8 cellular contexts compared by ENCODE assay signal in the genomic region with DNA sequence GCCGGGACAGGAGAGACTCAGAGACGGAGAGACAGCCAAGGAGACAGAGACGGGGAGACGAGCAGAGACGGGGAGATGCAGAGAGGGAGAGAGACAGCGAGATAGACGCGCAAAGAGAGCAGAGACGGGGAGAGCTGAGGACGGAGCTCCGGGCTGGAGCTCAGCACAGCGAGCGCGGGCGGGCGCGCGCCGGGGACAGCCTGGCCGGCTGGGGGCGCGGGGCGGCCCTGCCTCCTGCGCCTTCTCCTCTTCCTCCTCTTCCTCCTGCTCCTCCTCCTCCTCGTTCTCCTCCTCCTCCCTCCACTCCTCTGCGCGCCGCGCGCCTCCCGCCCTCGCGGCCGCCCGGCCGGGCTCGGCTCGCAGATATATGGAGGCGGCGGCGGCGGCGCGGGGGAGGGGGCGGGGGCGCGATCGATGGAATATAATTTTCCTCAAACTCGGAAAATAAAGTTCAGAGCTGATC. TPM values are rescaled to one million over a fixed set of nuclear protein-coding genes. Genes with fewer than 3 reads are reported as not detected.
DNase-seq lines count a peak whose midpoint lies in the region; ATAC-seq lines count a peak whose summit lies in the region.

A gene (minus strand): TSS at position 229 of the 463 bp plus-strand sequence. CDS start 15,530 bp downstream, outside the sequence.

- POLR2A ChIA-PET in naive thymus-derived CD4-positive, alpha-beta T cell (lab: Charles Lee) = interaction anchor here (0.6 to 5.4 kb wide), 7 partner anchors 17 to 68 kb away, joined by 3 to 82 read pairs (median 4); a partner anchor contains a TSS

- intact Hi-C loops in naive thymus-derived CD4-positive, alpha-beta T cell (cut with micrococcal nuclease) = loop anchor here in 1 of 2 donors (1.0 to 2.0 kb wide), 3 partner anchors 12 to 53 kb away; no protein-coding TSS in a partner anchor

- DNase-seq in NCI-H2227 (lab: John Stamatoyannopoulos, UW; ENCODE audit: unreplicated experiment) = peak; percentile 73
- DNase-seq in NCI-H2227 treated with DMSO at 0.1 percent for 48 hours (lab: John Stamatoyannopoulos, UW) = no peak
- DNase-seq in NCI-H69 (lab: John Stamatoyannopoulos, UW) = peak; percentile 46
- DNase-seq in central memory CD8-positive, alpha-beta T cell (ENCODE audit: low spot score in 2 of 2) = no peak
- peak in 2 of 9 donors; percentile 32 to 53 for DNase-seq in naive thymus-derived CD4-positive, alpha-beta T cell
- DNase-seq in SW 1271 (lab: John Stamatoyannopoulos, UW) = no peak
- no peak for DNase-seq in NCI-H510A (lab: John Stamatoyannopoulos, UW)

- peaks cover 6% of the 10 kb centered on the region for H3K36me3 Mint-ChIP-seq in central memory CD8-positive, alpha-beta T cell (ENCODE audit: insufficient read depth)
- H3K36me3 Mint-ChIP-seq in naive thymus-derived CD4-positive, alpha-beta T cell = peaks cover 0 to 6% (median 2%) of the 10 kb centered on the region in 5 donors

- H3K9me3 Mint-ChIP-seq in central memory CD8-positive, alpha-beta T cell = no peaks in the 10 kb centered on the region
- peaks cover 0 to 1% (median 0%) of the 10 kb centered on the region in 11 donors for H3K9me3 Mint-ChIP-seq in naive thymus-derived CD4-positive, alpha-beta T cell

- peak within 1 kb of the TSS; percentile 70 for H3K27ac ChIP-seq in naive thymus-derived CD4-positive, alpha-beta T cell (ENCODE audit: low read depth, low read length)

- CTCF ChIA-PET in naive thymus-derived CD4-positive, alpha-beta T cell (lab: Charles Lee) = interaction anchor here (1.0 to 1.1 kb wide), 2 partner anchors 42 to 53 kb away, joined by 3 read pairs; no protein-coding TSS in a partner anchor

- peak within 1 kb of the TSS; percentile 93 for H3K4me3 ChIP-seq in naive thymus-derived CD4-positive, alpha-beta T cell (ENCODE audit: low read length)

- H3K4me3 Mint-ChIP-seq in central memory CD8-positive, alpha-beta T cell = no peak within 1 kb of the TSS
- H3K4me3 Mint-ChIP-seq in naive thymus-derived CD4-positive, alpha-beta T cell = peak within 1 kb of the TSS in 6 of 10 donors; percentile 88 to 99 (median 91)

- peak within 1 kb of the TSS; percentile 22 for H3K27ac Mint-ChIP-seq in central memory CD8-positive, alpha-beta T cell (ENCODE audit: low read depth)
- peak within 1 kb of the TSS; percentile 75 to 96 (median 90) for H3K27ac Mint-ChIP-seq in naive thymus-derived CD4-positive, alpha-beta T cell

- peaks cover 5% of the 10 kb centered on the region for H3K27me3 Mint-ChIP-seq in central memory CD8-positive, alpha-beta T cell
- peaks cover 0 to 9% (median 3%) of the 10 kb centered on the region in 5 donors for H3K27me3 Mint-ChIP-seq in naive thymus-derived CD4-positive, alpha-beta T cell

- peaks cover 17 to 18% of the 10 kb centered on the region in 2 donors for H3K4me1 ChIP-seq in naive thymus-derived CD4-positive, alpha-beta T cell (ENCODE audit: control insufficient read depth in 2 of 2, insufficient read depth in 2 of 2, low read length in 2 of 2)

- H3K36me3 ChIP-seq in naive thymus-derived CD4-positive, alpha-beta T cell (ENCODE audit: control insufficient read depth in 2 of 3, insufficient read depth in 3 of 3, low read length in 3 of 3) = no peaks in the 10 kb centered on the region

- no peaks in the 10 kb centered on the region for H3K27me3 ChIP-seq in naive thymus-derived CD4-positive, alpha-beta T cell (ENCODE audit: control insufficient read depth in 2 of 2, insufficient read depth in 2 of 2, low read length in 2 of 2)

- H3K9me3 ChIP-seq in naive thymus-derived CD4-positive, alpha-beta T cell (ENCODE audit: control insufficient read depth in 2 of 3, low read length in 3 of 3) = no peaks in the 10 kb centered on the region

- H3K4me1 Mint-ChIP-seq in central memory CD8-positive, alpha-beta T cell = peaks cover 27% of the 10 kb centered on the region
- peaks cover 23 to 41% (median 29%) of the 10 kb centered on the region in 7 donors for H3K4me1 Mint-ChIP-seq in naive thymus-derived CD4-positive, alpha-beta T cell

- ATAC-seq in central memory CD8-positive, alpha-beta T cell (replicated peaks; ENCODE audit: extremely low read depth, poor library complexity, severe bottlenecking) = peak; percentile 31
- ATAC-seq in naive thymus-derived CD4-positive, alpha-beta T cell = peak; percentile 50
- ATAC-seq in GM18867 (IDR thresholded peaks at IDR 0.05; ENCODE audit: unreplicated experiment) = no peak

RNA-seq across cellular contexts. Expression of the gene that starts here (rescaled TPM):
- total RNA-seq in naive thymus-derived CD4-positive, alpha-beta T cell = 10 to 100 TPM in 2 of 5 experiments, 1 to 10 TPM in 3; 3.0 to 15.0 (median 8.0) TPM
- polyA plus RNA-seq in naive thymus-derived CD4-positive, alpha-beta T cell = not detected

Comparison
In these comparisons a context has a peak if more than half of its experiments do, and no peak if none do; other contexts are left out.
1. DNase-seq: peak in NCI-H2227 (single experiment) and NCI-H69 (single experiment); none in NCI-H2227 treated with DMSO at 0.1 percent for 48 hours (single experiment), central memory CD8-positive, alpha-beta T cell (0 of 2), SW 1271 (0 of 2) and NCI-H510A (single experiment).